In genomic region chr22:21657361-21658118, GRCh38 we compare ENCODE assay signal across 8 cellular contexts. TPM values are rescaled to one million over a fixed set of nuclear protein-coding genes. Genes with fewer than 3 reads are reported as not detected.
A peak's percentile ranks its signal among the peaks of the same experiment; 100 is the strongest.
DNase-seq lines count a peak whose midpoint lies in the region; ATAC-seq and TF ChIP-seq lines count a peak whose summit lies in the region.

No MANE protein-coding gene starts in this region.

- H3K27me3 Mint-ChIP-seq in activated T-cell treated with anti-CD3 and anti-CD28 coated beads, Interleukin-2, amount 50 U/mL, for 24 hours: no peaks in the 10 kb centered on the region

- H3K4ac ChIP-seq in IMR-90 (ENCODE audit: low read depth, low read length): no peak overlapping the region

- H3K27ac ChIP-seq in IMR-90 (ENCODE audit: insufficient read depth, low read length) (no peak overlapping the region; the same call in 1 of the 2 replicates), tibial artery (no peak overlapping the region)

- TF ChIP-seq RAD21 in IMR-90 (IDR thresholded peaks at IDR 0.05; ENCODE audit: low read length): no peak

- H3K56ac ChIP-seq in IMR-90 (ENCODE audit: extremely low read depth, insufficient read depth, low read length): no peak overlapping the region

- H4K91ac ChIP-seq in IMR-90 (ENCODE audit: insufficient read depth, low read depth, low read length): no peak overlapping the region

- H3K9me3 Mint-ChIP-seq in activated T-cell treated with anti-CD3 and anti-CD28 coated beads, Interleukin-2, amount 50 U/mL, for 24 hours: no peaks in the 10 kb centered on the region

- no peak overlapping the region for H2BK15ac ChIP-seq in IMR-90 (ENCODE audit: low read depth, low read length)

- H3K27ac Mint-ChIP-seq in activated T-cell treated with anti-CD3 and anti-CD28 coated beads, Interleukin-2, amount 50 U/mL, for 24 hours: no peak overlapping the region

- peak overlapping the region; percentile 49; the same call in 1 of the 2 replicates for H3K9ac ChIP-seq in IMR-90 (ENCODE audit: low read depth, low read length)

- no peak overlapping the region for H2BK20ac ChIP-seq in IMR-90 (ENCODE audit: low read depth, low read length)

- in situ Hi-C loops in IMR-90 (cut with MboI; ENCODE audit: low sequenced_read_pairs): no loop called here

- POLR2A ChIA-PET in IMR-90 (lab: Charles Lee; ENCODE audit: unreplicated experiment): no interaction called here

- H3K36me3 Mint-ChIP-seq in activated T-cell treated with anti-CD3 and anti-CD28 coated beads, Interleukin-2, amount 50 U/mL, for 24 hours (ENCODE audit: low read depth): peaks cover 7% of the 10 kb centered on the region

- TF ChIP-seq CTCF in IMR-90 (conservative IDR thresholded peaks at IDR 0.05; ENCODE audit: low read depth, low read length) (no peak), omental fat pad (IDR thresholded peaks at IDR 0.05) (no peak), tibial artery (IDR thresholded peaks at IDR 0.05) (no peak)

- H3K79me1 ChIP-seq in IMR-90 (ENCODE audit: low read depth in 1 of 2, low read length in 2 of 2): peaks cover 3 to 20% of the 10 kb centered on the region in 2 experiments; a peak in 3 of 4 replicates

- H3K9me3 ChIP-seq in IMR-90 (ENCODE audit: control insufficient read depth, insufficient read depth, low read length) (no peaks in the 10 kb centered on the region), tibial artery (no peaks in the 10 kb centered on the region)

- H3K14ac ChIP-seq in IMR-90 (replicated peaks; ENCODE audit: low read depth, low read length): no peak overlapping the region; the same call in 1 of the 2 replicates

- H3K4me3 Mint-ChIP-seq in activated T-cell treated with anti-CD3 and anti-CD28 coated beads, Interleukin-2, amount 50 U/mL, for 24 hours: peak overlapping the region; percentile 79

- no peak overlapping the region; the same call in 1 of the 2 replicates for H4K5ac ChIP-seq in IMR-90 (ENCODE audit: low read depth, low read length)

- 2% methylated on average over 52 of the region's 86 CpGs; no CpG with 5 or more reads in 1 of the 2 experiments for WGBS in IMR-90 (ENCODE audit: extremely low coverage in 2 of 2, insufficient read length in 1 of 2), 2 experiments

- peak overlapping the region; percentile 97 for H2AFZ ChIP-seq in IMR-90 (replicated peaks; ENCODE audit: low read length, poor library complexity)

- H2BK120ac ChIP-seq in IMR-90 (ENCODE audit: low read depth, low read length): no peak overlapping the region

- H3K4me1 ChIP-seq in IMR-90 (ENCODE audit: control insufficient read depth, insufficient read depth, low read length) (peaks cover 3% of the 10 kb centered on the region), tibial artery (peaks cover 0 to 18% (median 11%) of the 10 kb centered on the region in 4 donors)

- H3K23ac ChIP-seq in IMR-90 (ENCODE audit: low read depth, low read length): peak overlapping the region; percentile 72; the same call in 1 of the 2 replicates

- CTCF ChIA-PET in IMR-90 (lab: Yijun Ruan, JAX): no interaction called here

- H3K4me3 ChIP-seq in IMR-90 (ENCODE audit: insufficient read depth, low read depth, low read length) (peak overlapping the region; percentile 82), tibial artery (peak overlapping the region; percentile 49 to 58)

- no peak overlapping the region for H2AK5ac ChIP-seq in IMR-90 (ENCODE audit: low read depth, low read length)

- BruUV-seq in IMR-90 (replicated peaks; lab: Mats Ljungman, UMichigan): no TSS peak

- H3K36me3 ChIP-seq in IMR-90 (ENCODE audit: control insufficient read depth, insufficient read depth, low read length) (no peaks in the 10 kb centered on the region), tibial artery (no peaks in the 10 kb centered on the region)

- H4K20me1 ChIP-seq in IMR-90 (ENCODE audit: insufficient read depth, low read length): no peaks in the 10 kb centered on the region

- TF ChIP-seq POLR2A in IMR-90 (IDR thresholded peaks at IDR 0.05; ENCODE audit: low read depth, low read length): no peak

- peaks cover 4% of the 10 kb centered on the region; the same call in 1 of the 2 replicates for H3K27me3 ChIP-seq in IMR-90 (ENCODE audit: control insufficient read depth, insufficient read depth, low read length)
- peaks cover 0 to 42% of the 10 kb centered on the region in 2 donors for H3K27me3 ChIP-seq in tibial artery

- intact Hi-C loops in IMR-90 (cut with micrococcal nuclease): no loop called here
- intact Hi-C loops in tibial artery (cut with DNase I; ENCODE audit: low total_unique reads): no loop called here

- DNase-seq in CMK (ENCODE audit: low read depth) (peak; percentile 82), IMR-90 (peak; percentile 8), OCI-M2 (lab: John Stamatoyannopoulos, UW; ENCODE audit: unreplicated experiment) (peak; percentile 20), fibroblast of the conjunctiva (ENCODE audit: low read depth) (peak; percentile 9), omental fat pad (ENCODE audit: low spot score) (no peak), tibial artery (peak in 1 of 2 donors; percentile 78)
- peak; percentile 85 for DNase-seq in activated T-cell treated with anti-CD3 and anti-CD28 coated beads, Interleukin-2, amount 50 U/mL, for 24 hours

- H2BK5ac ChIP-seq in IMR-90 (ENCODE audit: low read depth, low read length, poor library complexity, severe bottlenecking): no peak overlapping the region

- dilution Hi-C loops in IMR-90 (cut with HindIII; ENCODE audit: low sequenced_read_pairs, unreplicated experiment): no loop called here

- no peak overlapping the region for H3K18ac ChIP-seq in IMR-90 (ENCODE audit: low read depth, low read length)

- peak overlapping the region; percentile 95 for H2AK9ac ChIP-seq in IMR-90 (replicated peaks; ENCODE audit: low read depth, low read length, poor library complexity)

- peak overlapping the region; percentile 98 for H3K4me2 ChIP-seq in IMR-90 (ENCODE audit: low read depth, low read length)

- ATAC-seq in GM19455 (IDR thresholded peaks at IDR 0.05; ENCODE audit: unreplicated experiment) (peak; percentile 66), IMR-90 (ENCODE audit: low read depth) (peak; percentile 88), omental fat pad (ENCODE audit: low FRiP score) (peak; percentile 64)

- H3K4me1 Mint-ChIP-seq in activated T-cell treated with anti-CD3 and anti-CD28 coated beads, Interleukin-2, amount 50 U/mL, for 24 hours (ENCODE audit: low read depth): peaks cover 16% of the 10 kb centered on the region

- H4K8ac ChIP-seq in IMR-90 (ENCODE audit: low read depth in 2 of 2, low read length in 2 of 2): peak overlapping the region in 1 of 2 experiments; percentile 71; a peak in 1 of 4 replicates

- H3K9me1 ChIP-seq in IMR-90 (ENCODE audit: insufficient read depth, low read length): peaks cover 14% of the 10 kb centered on the region

TF ChIP-seq in IMR-90, 13 proteins besides CTCF, POLR2A, EP300 and RAD21:
- no peak for TF ChIP-seq SMC3 (IDR thresholded peaks at IDR 0.05; ENCODE audit: low read depth, low read length)
- TF ChIP-seq USF2 (IDR thresholded peaks at IDR 0.05; ENCODE audit: low read depth, low read length): no peak; the same call in 1 of the 2 replicates
- TF ChIP-seq MAZ (IDR thresholded peaks at IDR 0.05; ENCODE audit: borderline replicate concordance, low read depth, low read length): no peak
- no peak for TF ChIP-seq ELK1 (IDR thresholded peaks at IDR 0.05; ENCODE audit: borderline replicate concordance, low read depth, low read length)
- TF ChIP-seq CEBPB (IDR thresholded peaks at IDR 0.05; ENCODE audit: low read depth, low read length): no peak
- no peak for TF ChIP-seq CHD1 (IDR thresholded peaks at IDR 0.05; ENCODE audit: low read depth, low read length)
- TF ChIP-seq MXI1 (IDR thresholded peaks at IDR 0.05; ENCODE audit: borderline replicate concordance, low read depth, low read length): no peak
TF ChIP-seq in IMR-90: peak in this region for 0.

RNA-seq across cellular contexts. Expression of gene PPIL2, which starts 8.3 kb away (rescaled TPM):
- total RNA-seq in IMR-90 (2012; rRNA removed) (20.6 and 21.4 TPM in 2 replicates), omental fat pad (10 to 100 TPM; 22.8 to 33.6 (median 28.0) TPM)
- 59.9 and 62.1 TPM in 2 replicates for polyA plus RNA-seq in IMR-90 (2012; rRNA removed)
- polyA plus RNA-seq in IMR-90 (2012; cell fraction: cytosol; rRNA removed): 29.9 and 41.9 TPM in 2 replicates
- polyA plus RNA-seq in IMR-90 (2012; cell fraction: nucleus; rRNA removed; ENCODE audit: low replicate concordance): 190 and 219 TPM in 2 replicates

RNA-seq across cellular contexts. Expression of gene SDF2L1, which starts 15.4 kb away (rescaled TPM):
- total RNA-seq in IMR-90 (2012; rRNA removed) (18.8 and 25.0 TPM in 2 replicates), omental fat pad (10 to 100 TPM; 16.3 to 49.4 (median 34.0) TPM)
- polyA plus RNA-seq in IMR-90 (2012; rRNA removed): 51.1 and 72.6 TPM in 2 replicates
- 93.6 and 121 TPM in 2 replicates for polyA plus RNA-seq in IMR-90 (2012; cell fraction: cytosol; rRNA removed)
- 11.1 and 41.3 TPM in 2 replicates for polyA plus RNA-seq in IMR-90 (2012; cell fraction: nucleus; rRNA removed; ENCODE audit: low replicate concordance)

RNA-seq across cellular contexts. Expression of gene CCDC116, which starts 25.0 kb away (rescaled TPM):
- under 0.01 TPM in 1 of 2 replicates, not detected in the other for total RNA-seq in IMR-90 (2012; rRNA removed)
- polyA plus RNA-seq in IMR-90 (2012; rRNA removed): 0.27 and 0.34 TPM in 2 replicates
- 0.10 and 0.84 TPM in 2 replicates for polyA plus RNA-seq in IMR-90 (2012; cell fraction: cytosol; rRNA removed)
- 3.5 and 7.3 TPM in 2 replicates for polyA plus RNA-seq in IMR-90 (2012; cell fraction: nucleus; rRNA removed; ENCODE audit: low replicate concordance)
- total RNA-seq in omental fat pad: under 1 TPM in 3 of 4 donors, not detected in 1; 0.31 to 0.46 (median 0.36) TPM

RNA-seq across cellular contexts. Expression of gene YDJC, which starts 27.7 kb away (rescaled TPM):
- 7.2 and 8.1 TPM in 2 replicates for total RNA-seq in IMR-90 (2012; rRNA removed)
- 23.6 and 28.3 TPM in 2 replicates for polyA plus RNA-seq in IMR-90 (2012; rRNA removed)
- 31.1 and 51.1 TPM in 2 replicates for polyA plus RNA-seq in IMR-90 (2012; cell fraction: cytosol; rRNA removed)
- polyA plus RNA-seq in IMR-90 (2012; cell fraction: nucleus; rRNA removed; ENCODE audit: low replicate concordance): 21.4 and 64.3 TPM in 2 replicates
- total RNA-seq in omental fat pad: 10 to 100 TPM; 14.3 to 33.3 (median 17.1) TPM
